ENCODE assay signal across 1 cellular context in genomic region chr7:158861936-158862704, GRCh38.
TF ChIP-seq lines count a peak whose summit lies in the region.

No MANE protein-coding gene starts in this region.

TF ChIP-seq in HepG2, 621 proteins besides CTCF, POLR2A, EP300 and RAD21:
- TF ChIP-seq ETV6 (CRISPR knock-in tag; conservative IDR thresholded peaks at IDR 0.05) (no peak), ZNF121 (CRISPR knock-in tag; IDR thresholded peaks at IDR 0.05) (peak; percentile 68), PHF8 (CRISPR knock-in tag; IDR thresholded peaks at IDR 0.05) (no peak), ZBTB42 (CRISPR knock-in tag; IDR thresholded peaks at IDR 0.05) (no peak), CENPT (CRISPR knock-in tag; IDR thresholded peaks at IDR 0.05; ENCODE audit: low read depth) (no peak)
- TF ChIP-seq, protein P1, sequence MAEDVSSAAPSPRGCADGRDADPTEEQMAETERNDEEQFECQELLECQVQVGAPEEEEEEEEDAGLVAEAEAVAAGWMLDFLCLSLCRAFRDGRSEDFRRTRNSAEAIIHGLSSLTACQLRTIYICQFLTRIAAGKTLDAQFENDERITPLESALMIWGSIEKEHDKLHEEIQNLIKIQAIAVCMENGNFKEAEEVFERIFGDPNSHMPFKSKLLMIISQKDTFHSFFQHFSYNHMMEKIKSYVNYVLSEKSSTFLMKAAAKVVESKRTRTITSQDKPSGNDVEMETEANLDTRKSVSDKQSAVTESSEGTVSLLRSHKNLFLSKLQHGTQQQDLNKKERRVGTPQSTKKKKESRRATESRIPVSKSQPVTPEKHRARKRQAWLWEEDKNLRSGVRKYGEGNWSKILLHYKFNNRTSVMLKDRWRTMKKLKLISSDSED (CRISPR knock-in tag; IDR thresholded peaks at IDR 0.05), result no peak
